In the genomic region with DNA sequence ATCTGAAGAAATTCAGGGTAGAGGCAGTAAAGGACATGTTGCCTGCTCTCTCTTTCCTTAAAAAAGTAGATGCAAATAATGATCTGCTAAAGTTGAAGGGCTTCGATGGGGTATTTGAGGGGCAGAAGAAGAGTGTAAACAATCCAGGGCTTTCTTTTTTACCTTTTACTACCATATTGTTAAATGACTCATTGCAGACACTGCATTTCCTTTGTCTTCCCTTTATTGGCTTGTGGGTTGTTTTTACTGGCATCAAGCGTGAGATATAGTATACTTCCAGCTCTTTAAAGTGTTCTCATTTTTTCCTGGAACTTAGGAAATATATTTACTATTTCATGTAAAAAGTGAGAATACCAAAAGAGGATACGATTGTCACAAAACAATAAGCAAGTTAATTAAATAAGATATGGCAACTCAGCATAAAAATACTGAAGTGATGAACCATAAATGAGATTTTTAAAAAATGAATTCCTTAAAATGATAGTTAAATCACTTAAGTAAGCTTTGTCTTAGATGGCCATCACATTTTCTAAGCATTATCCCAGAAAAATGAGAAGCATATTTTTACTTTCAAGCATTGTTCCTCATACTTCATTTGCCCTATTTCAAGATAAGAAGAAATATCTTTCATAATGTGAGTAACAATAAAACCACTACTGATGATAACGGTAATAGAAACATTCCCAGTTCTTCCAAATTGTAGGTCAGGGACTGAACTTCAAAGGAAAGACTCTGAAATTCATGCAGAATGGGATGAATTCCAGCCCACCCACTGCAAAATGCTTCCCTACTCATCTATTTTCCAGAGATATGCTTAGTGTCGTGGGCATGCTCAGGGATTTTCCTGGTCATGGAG, we compare ENCODE assay signal across 11 cellular contexts.
DNase-seq lines count a peak whose midpoint lies in the region; ATAC-seq and TF ChIP-seq lines count a peak whose summit lies in the region.
"Had no signal": no experiment of that assay in that cellular context is flagged by ENCODE, and none has a peak within 500 bp of the region (broad histone marks: within the 10 kb centered on the region; RNA-seq: fewer than 3 reads in every experiment).

No MANE protein-coding gene starts in this region.

- no peaks in the 10 kb centered on the region for H3K9me3 Mint-ChIP-seq in activated T-cell treated with anti-CD3 and anti-CD28 coated beads, Interleukin-2, amount 50 U/mL, for 72 hours
- H3K9me3 Mint-ChIP-seq in effector memory CD8-positive, alpha-beta T cell, result no peaks in the 10 kb centered on the region
- peaks cover 0 to 2% of the 10 kb centered on the region in 2 donors for H3K9me3 Mint-ChIP-seq in stimulated activated naive B cell treated with anti-CD40 and anti-IgM and Interleukin-4, amounts not matched to agents 10 μg/mL and 1 μg/mL and 100 μg/mL, for 72 hours

- no peaks in the 10 kb centered on the region for H3K36me3 ChIP-seq in MG63

- ATAC-seq in activated T-cell treated with anti-CD3 and anti-CD28 coated beads, Interleukin-2, amount 50 U/mL, for 72 hours (replicated peaks in 1 of 2), result peak in 1 of 2 donors; percentile 27
- ATAC-seq in SK-N-SH treated with all-trans-retinoic acid at 6 μM for 48 hours, result no peak
- peak; percentile 45 for ATAC-seq in effector memory CD8-positive, alpha-beta T cell (replicated peaks)
- ATAC-seq in stimulated activated naive B cell treated with anti-CD40 and anti-IgM and Interleukin-4, amounts not matched to agents 10 μg/mL and 1 μg/mL and 100 μg/mL, for 72 hours (replicated peaks), result no peak
- no peak for ATAC-seq in GM21515 (IDR thresholded peaks at IDR 0.05; ENCODE audit: unreplicated experiment)

- no peaks in the 10 kb centered on the region for H3K27me3 Mint-ChIP-seq in activated T-cell treated with anti-CD3 and anti-CD28 coated beads, Interleukin-2, amount 50 U/mL, for 72 hours (ENCODE audit: low read depth)
- H3K27me3 Mint-ChIP-seq in effector memory CD8-positive, alpha-beta T cell, result no peaks in the 10 kb centered on the region
- H3K27me3 Mint-ChIP-seq in stimulated activated naive B cell treated with anti-CD40 and anti-IgM and Interleukin-4, amounts not matched to agents 10 μg/mL and 1 μg/mL and 100 μg/mL, for 72 hours, result no peaks in the 10 kb centered on the region

- H3K27ac Mint-ChIP-seq in activated T-cell treated with anti-CD3 and anti-CD28 coated beads, Interleukin-2, amount 50 U/mL, for 72 hours, result peak overlapping the region; percentile 10
- peak overlapping the region; percentile 41 to 93 for H3K27ac Mint-ChIP-seq in effector memory CD8-positive, alpha-beta T cell
- peak overlapping the region; percentile 81 for H3K27ac Mint-ChIP-seq in stimulated activated naive B cell treated with anti-CD40 and anti-IgM and Interleukin-4, amounts not matched to agents 10 μg/mL and 1 μg/mL and 100 μg/mL, for 72 hours

- no peaks in the 10 kb centered on the region for H3K36me3 Mint-ChIP-seq in activated T-cell treated with anti-CD3 and anti-CD28 coated beads, Interleukin-2, amount 50 U/mL, for 72 hours (ENCODE audit: insufficient read depth in 2 of 2)
- no peaks in the 10 kb centered on the region for H3K36me3 Mint-ChIP-seq in effector memory CD8-positive, alpha-beta T cell (ENCODE audit: insufficient read depth)
- peaks cover 0 to 3% of the 10 kb centered on the region in 2 donors for H3K36me3 Mint-ChIP-seq in stimulated activated naive B cell treated with anti-CD40 and anti-IgM and Interleukin-4, amounts not matched to agents 10 μg/mL and 1 μg/mL and 100 μg/mL, for 72 hours

- no peaks in the 10 kb centered on the region for H3K9me3 ChIP-seq in MG63

- no peaks in the 10 kb centered on the region for H3K27me3 ChIP-seq in MG63

- H3K4me1 Mint-ChIP-seq in activated T-cell treated with anti-CD3 and anti-CD28 coated beads, Interleukin-2, amount 50 U/mL, for 72 hours (ENCODE audit: low read depth), result peaks cover 54% of the 10 kb centered on the region
- H3K4me1 Mint-ChIP-seq in effector memory CD8-positive, alpha-beta T cell (ENCODE audit: low read depth in 2 of 2), result peaks cover 17 to 28% of the 10 kb centered on the region in 2 donors
- peaks cover 32 to 52% of the 10 kb centered on the region in 2 donors for H3K4me1 Mint-ChIP-seq in stimulated activated naive B cell treated with anti-CD40 and anti-IgM and Interleukin-4, amounts not matched to agents 10 μg/mL and 1 μg/mL and 100 μg/mL, for 72 hours

- no peak overlapping the region for H3K4me3 ChIP-seq in MG63
- H3K4me3 ChIP-seq: lung had no signal

- peak overlapping the region; percentile 73 to 86 for H3K4me3 Mint-ChIP-seq in activated T-cell treated with anti-CD3 and anti-CD28 coated beads, Interleukin-2, amount 50 U/mL, for 72 hours
- H3K4me3 Mint-ChIP-seq in effector memory CD8-positive, alpha-beta T cell, result peak overlapping the region; percentile 41 to 78
- peak overlapping the region; percentile 3 to 9 for H3K4me3 Mint-ChIP-seq in stimulated activated naive B cell treated with anti-CD40 and anti-IgM and Interleukin-4, amounts not matched to agents 10 μg/mL and 1 μg/mL and 100 μg/mL, for 72 hours

- DNase-seq in activated T-cell treated with anti-CD3 and anti-CD28 coated beads, Interleukin-2, amount 50 U/mL, for 72 hours, result no peak
- no peak for DNase-seq in activated T-cell treated with anti-CD3 and anti-CD28 coated beads for 4 hours
- DNase-seq in effector memory CD8-positive, alpha-beta T cell, result no peak
- DNase-seq in stimulated activated naive B cell treated with anti-CD40 and anti-IgM and Interleukin-4, amounts not matched to agents 10 μg/mL and 1 μg/mL and 100 μg/mL, for 72 hours, result no peak
- DNase-seq in MG63, result no peak
- no peak for DNase-seq in hippocampal formation (lab: John Stamatoyannopoulos, UW)
- DNase-seq: aorta, NCI-H1092 treated with DMSO at 0.1 percent for 48 hours had no signal

TF ChIP-seq in SK-N-SH treated with all-trans-retinoic acid at 6 μM for 48 hours, 23 proteins besides CTCF, POLR2A, EP300 and RAD21:
- TF ChIP-seq TSHZ2 (CRISPR knock-in tag; IDR thresholded peaks at IDR 0.05) (no peak), ISL1 (CRISPR knock-in tag; IDR thresholded peaks at IDR 0.05) (peak; percentile 25; the same call in 1 of the 2 replicates)

Comparison
In these comparisons a context has a peak if more than half of its experiments do, and no peak if none do; other contexts are left out.
1. H3K27ac Mint-ChIP-seq: peak in every context shown above with its lines; median percentile 81 in stimulated activated naive B cell treated with anti-CD40 and anti-IgM and Interleukin-4, amounts not matched to agents 10 μg/mL and 1 μg/mL and 100 μg/mL, for 72 hours; 67 in effector memory CD8-positive, alpha-beta T cell; 10 in activated T-cell treated with anti-CD3 and anti-CD28 coated beads, Interleukin-2, amount 50 U/mL, for 72 hours.
2. H3K4me3 Mint-ChIP-seq: peak in every context shown above with its lines; median percentile 80 in activated T-cell treated with anti-CD3 and anti-CD28 coated beads, Interleukin-2, amount 50 U/mL, for 72 hours; 60 in effector memory CD8-positive, alpha-beta T cell; 6 in stimulated activated naive B cell treated with anti-CD40 and anti-IgM and Interleukin-4, amounts not matched to agents 10 μg/mL and 1 μg/mL and 100 μg/mL, for 72 hours.